ENCODE assay signal across 1 cellular context in genomic region chr5:151240891-151241290, GRCh38.
TF ChIP-seq lines count a peak whose summit lies in the region.

No MANE protein-coding gene starts in this region.

TF ChIP-seq in SK-N-SH, 30 proteins besides CTCF, POLR2A, EP300 and RAD21 (continued from another document):
- TF ChIP-seq USF1 (IDR thresholded peaks at IDR 0.05; ENCODE audit: borderline replicate concordance, low read depth) (no peak), IRF3 (IDR thresholded peaks at IDR 0.05; ENCODE audit: low read depth, low read length) (no peak), RFX5 (IDR thresholded peaks at IDR 0.05; ENCODE audit: low read length) (no peak), MEF2A (IDR thresholded peaks at IDR 0.05; ENCODE audit: borderline replicate concordance, low read depth) (no peak), PBX3 (IDR thresholded peaks at IDR 0.05) (no peak)
